14 cellular contexts compared by ENCODE assay signal in the genomic region with DNA sequence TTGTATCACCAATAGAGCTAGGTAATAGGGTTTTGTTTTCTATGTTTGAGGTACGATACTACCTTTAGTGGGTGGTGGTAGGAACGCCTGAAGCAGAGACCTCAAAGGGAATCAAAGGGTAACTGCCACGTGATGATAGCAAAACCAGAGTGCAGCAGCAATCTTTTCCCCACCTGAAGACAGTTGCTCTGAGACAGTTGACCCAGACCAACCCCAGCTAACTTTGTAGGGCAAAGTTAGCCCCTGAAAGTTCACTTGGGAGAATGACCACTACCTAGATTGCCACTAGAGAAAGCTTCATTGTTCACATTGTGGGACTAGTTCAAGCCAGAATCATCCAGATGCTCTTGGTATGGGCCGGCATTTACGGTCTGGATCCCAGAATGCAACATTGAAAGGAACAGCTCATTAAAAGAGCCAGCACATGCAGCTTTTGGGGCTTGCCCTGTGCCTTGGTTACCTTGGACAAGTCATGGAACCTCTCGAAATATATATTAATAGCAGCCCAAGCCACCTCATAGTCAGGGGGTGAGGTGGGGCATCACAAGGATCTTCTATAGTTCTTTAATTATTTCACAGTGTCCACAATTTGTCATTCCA. TPM values are rescaled to one million over a fixed set of nuclear protein-coding genes. Genes with fewer than 3 reads are reported as not detected.
DNase-seq lines count a peak whose midpoint lies in the region; ATAC-seq, FAIRE-seq and TF ChIP-seq lines count a peak whose summit lies in the region.
"Had no signal": no experiment of that assay in that cellular context is flagged by ENCODE, and none has a peak within 500 bp of the region (broad histone marks: within the 10 kb centered on the region; RNA-seq: fewer than 3 reads in every experiment).

No MANE protein-coding gene starts in this region.

- in situ Hi-C loops in HepG2 (cut with HindIII; ENCODE audit: extremely low pct_ligation_motif_present, low pct_unique_long_range_greater_than_20kb) = no loop called here

- H4K20me1 ChIP-seq in DND-41 (ENCODE audit: insufficient read depth, low read length) (peaks cover 25% of the 10 kb centered on the region), Loucy (ENCODE audit: insufficient read depth, low read length, poor library complexity, severe bottlenecking) (peaks cover 46% of the 10 kb centered on the region), HepG2 (ENCODE audit: insufficient read depth, low read length) (no peaks in the 10 kb centered on the region)

- H3K36me3 ChIP-seq in DND-41 (ENCODE audit: insufficient read depth, low read length) = peaks cover 21% of the 10 kb centered on the region
- peaks cover 4% of the 10 kb centered on the region; the same call in 1 of the 2 replicates for H3K36me3 ChIP-seq in Loucy (ENCODE audit: insufficient read depth, low read length)
- peaks cover 0 to 10% (median 0%) of the 10 kb centered on the region in 3 experiments for H3K36me3 ChIP-seq in naive thymus-derived CD4-positive, alpha-beta T cell (ENCODE audit: control insufficient read depth in 2 of 3, insufficient read depth in 3 of 3, low read length in 3 of 3)
- no peaks in the 10 kb centered on the region for H3K36me3 ChIP-seq in HepG2 (replicated peaks in 1 of 2; ENCODE audit: control insufficient read depth in 1 of 2, insufficient read depth in 2 of 2, low read length in 2 of 2)
- H3K36me3 ChIP-seq: SJSA1 had no signal

- TF ChIP-seq POLR2A in HepG2 (IDR thresholded peaks at IDR 0.05; ENCODE audit: insufficient read depth in 1 of 2, low read depth in 2 of 2, low read length in 2 of 2) = no peak

- ATAC-seq in DND-41 (ENCODE audit: insufficient read depth, low read depth) (no peak), HG02642 (IDR thresholded peaks at IDR 0.05; ENCODE audit: poor library complexity, unreplicated experiment) (no peak), HepG2 (no peak)
- peak in 1 of 2 donors; percentile 24 for ATAC-seq in activated T-cell treated with anti-CD3 and anti-CD28 coated beads, Interleukin-2, amount 50 U/mL, for 72 hours (replicated peaks in 1 of 2)
- ATAC-seq in naive thymus-derived CD4-positive, alpha-beta T cell = peak; percentile 25
- ATAC-seq: left ventricle myocardium superior had no signal

- H3K27ac Mint-ChIP-seq in activated T-cell treated with anti-CD3 and anti-CD28 coated beads, Interleukin-2, amount 50 U/mL, for 72 hours = peak overlapping the region; percentile 99
- H3K27ac Mint-ChIP-seq in naive thymus-derived CD4-positive, alpha-beta T cell = peak overlapping the region; percentile 94 to 99 (median 98)

- H3F3A ChIP-seq in Loucy (ENCODE audit: low read depth) = peaks cover 14% of the 10 kb centered on the region

- 100% methylated on average over 4 of the region's 6 CpGs for WGBS in HepG2 (ENCODE audit: low lambda C conversion rate)

- DNase-seq in DND-41 (peak; percentile 47), T-helper 9 cell (no peak), HepG2 (ENCODE audit: low spot score) (no peak), DMS79 (lab: John Stamatoyannopoulos, UW) (no peak)
- DNase-seq in activated T-cell treated with anti-CD3 and anti-CD28 coated beads, Interleukin-2, amount 50 U/mL, for 72 hours = peak in 1 of 2 donors; percentile 64
- DNase-seq in naive thymus-derived CD4-positive, alpha-beta T cell = peak in 7 of 9 donors; percentile 26 to 81 (median 73)
- DNase-seq: left ventricle myocardium superior, NCI-H526 treated with DMSO at 0.1 percent for 48 hours had no signal

- TF ChIP-seq CTCF in DND-41 (IDR thresholded peaks at IDR 0.05; ENCODE audit: borderline replicate concordance, extremely low read depth, low read length, poor library complexity, severe bottlenecking) (no peak), Loucy (conservative IDR thresholded peaks at IDR 0.05; ENCODE audit: low read length) (no peak), HepG2 (CRISPR knock-in tag; IDR thresholded peaks at IDR 0.05) (no peak)

- no peaks in the 10 kb centered on the region for H3K27me3 Mint-ChIP-seq in activated T-cell treated with anti-CD3 and anti-CD28 coated beads, Interleukin-2, amount 50 U/mL, for 72 hours (ENCODE audit: low read depth)
- no peaks in the 10 kb centered on the region for H3K27me3 Mint-ChIP-seq in naive thymus-derived CD4-positive, alpha-beta T cell

- no peaks in the 10 kb centered on the region for H3K9me3 ChIP-seq in DND-41 (ENCODE audit: insufficient read depth, low read length, severe bottlenecking)
- no peaks in the 10 kb centered on the region for H3K9me3 ChIP-seq in Loucy (ENCODE audit: insufficient read depth, low read depth, low read length)
- no peaks in the 10 kb centered on the region for H3K9me3 ChIP-seq in naive thymus-derived CD4-positive, alpha-beta T cell (ENCODE audit: control insufficient read depth in 2 of 3, low read length in 3 of 3)
- no peaks in the 10 kb centered on the region for H3K9me3 ChIP-seq in HepG2 (ENCODE audit: low read length)
- H3K9me3 ChIP-seq: SJSA1 had no signal

- peak overlapping the region; percentile 76 for H3K9ac ChIP-seq in DND-41 (ENCODE audit: low read depth, low read length)
- H3K9ac ChIP-seq in Loucy (ENCODE audit: low read depth, low read length, poor library complexity, severe bottlenecking) = peak overlapping the region; percentile 84
- no peak overlapping the region for H3K9ac ChIP-seq in HepG2 (ENCODE audit: insufficient read depth, low read depth, low read length)

- peak overlapping the region; percentile 87 to 88 for H3K4me3 Mint-ChIP-seq in activated T-cell treated with anti-CD3 and anti-CD28 coated beads, Interleukin-2, amount 50 U/mL, for 72 hours
- peak overlapping the region; percentile 86 to 100 (median 98) for H3K4me3 Mint-ChIP-seq in naive thymus-derived CD4-positive, alpha-beta T cell

- no peak for FAIRE-seq in HepG2 (lab: Jason Lieb, UNC)
- FAIRE-seq: endothelial cell of umbilical vein, H1 had no signal

- TF ChIP-seq EP300 in HepG2 (IDR thresholded peaks at IDR 0.05; ENCODE audit: low read depth in 2 of 2, low read length in 2 of 2) (no peak), HepG2 (CRISPR knock-in tag; IDR thresholded peaks at IDR 0.05; ENCODE audit: borderline replicate concordance) (no peak)

- H2AFZ ChIP-seq in DND-41 (ENCODE audit: low read depth, low read length) (no peak overlapping the region), Loucy (ENCODE audit: low read length) (no peak overlapping the region), HepG2 (ENCODE audit: low read length) (no peak overlapping the region)

- peak overlapping the region; percentile 86 for H3K4me2 ChIP-seq in DND-41 (ENCODE audit: insufficient read depth, low read length)
- peak overlapping the region; percentile 100 for H3K4me2 ChIP-seq in Loucy (ENCODE audit: low read depth, low read length, poor library complexity, severe bottlenecking)
- no peak overlapping the region for H3K4me2 ChIP-seq in HepG2 (ENCODE audit: low read depth, low read length)

- H3K4me3 ChIP-seq in DND-41 (ENCODE audit: low read depth in 1 of 2, low read length in 2 of 2) = peak overlapping the region in 1 of 2 experiments; percentile 40; a peak in 2 of 4 replicates
- H3K4me3 ChIP-seq in Loucy (ENCODE audit: low read length, poor library complexity, severe bottlenecking) = peak overlapping the region; percentile 75
- peak overlapping the region; percentile 50 for H3K4me3 ChIP-seq in naive thymus-derived CD4-positive, alpha-beta T cell (ENCODE audit: low read length)
- H3K4me3 ChIP-seq in HepG2 (replicated peaks in 1 of 3; ENCODE audit: insufficient read depth in 1 of 3, low read depth in 2 of 3, low read length in 3 of 3) = no peak overlapping the region
- H3K4me3 ChIP-seq: SJSA1 had no signal

- BruUV-seq in HepG2 (replicated peaks; lab: Mats Ljungman, UMichigan) = no TSS peak

- TF ChIP-seq RAD21 in HepG2 (CRISPR knock-in tag; IDR thresholded peaks at IDR 0.05) = no peak

- intact Hi-C loops in naive thymus-derived CD4-positive, alpha-beta T cell (cut with micrococcal nuclease) = no loop called here
- intact Hi-C loops in HepG2 (cut with micrococcal nuclease; ENCODE audit: unreplicated experiment) = no loop called here

- H3K9me2 ChIP-seq in Loucy (replicated peaks; ENCODE audit: low read depth, low read length) = no peaks in the 10 kb centered on the region

- H3K4me1 ChIP-seq in DND-41 (ENCODE audit: insufficient read depth, low read length) = peaks cover 81% of the 10 kb centered on the region
- H3K4me1 ChIP-seq in Loucy (ENCODE audit: insufficient read depth, low read length, poor library complexity, severe bottlenecking) = peaks cover 28% of the 10 kb centered on the region
- peaks cover 37 to 43% of the 10 kb centered on the region in 2 donors for H3K4me1 ChIP-seq in naive thymus-derived CD4-positive, alpha-beta T cell (ENCODE audit: control insufficient read depth in 2 of 2, insufficient read depth in 2 of 2, low read length in 2 of 2)
- H3K4me1 ChIP-seq in HepG2 (ENCODE audit: insufficient read depth, low read length) = peaks cover 20% of the 10 kb centered on the region

- H3K4me1 Mint-ChIP-seq in activated T-cell treated with anti-CD3 and anti-CD28 coated beads, Interleukin-2, amount 50 U/mL, for 72 hours (ENCODE audit: low read depth) = peaks cover 63% of the 10 kb centered on the region
- H3K4me1 Mint-ChIP-seq in naive thymus-derived CD4-positive, alpha-beta T cell = peaks cover 11 to 76% (median 48%) of the 10 kb centered on the region in 7 donors

- H3K36me3 Mint-ChIP-seq in activated T-cell treated with anti-CD3 and anti-CD28 coated beads, Interleukin-2, amount 50 U/mL, for 72 hours (ENCODE audit: insufficient read depth in 2 of 2) = peaks cover 7 to 18% of the 10 kb centered on the region in 2 donors
- H3K36me3 Mint-ChIP-seq in naive thymus-derived CD4-positive, alpha-beta T cell = peaks cover 0 to 32% (median 9%) of the 10 kb centered on the region in 5 donors
- H3K36me3 Mint-ChIP-seq: brain had no signal

- POLR2A ChIA-PET in naive thymus-derived CD4-positive, alpha-beta T cell (lab: Charles Lee) = interaction anchor here (0.6 to 13.5 kb wide), 14 partner anchors 15 to 164 kb away, joined by 3 to 290 read pairs (median 4); partner anchors contain the start of genes NKRF, RPL39, SOWAHD and STEEP1
- POLR2A ChIA-PET in HepG2 (lab: Yijun Ruan, JAX) = no interaction called here

- H3K79me2 ChIP-seq in DND-41 (ENCODE audit: insufficient read depth, low read length) = peaks cover 96% of the 10 kb centered on the region
- peaks cover 97% of the 10 kb centered on the region for H3K79me2 ChIP-seq in Loucy (ENCODE audit: insufficient read depth, low read length)
- peaks cover 26% of the 10 kb centered on the region for H3K79me2 ChIP-seq in HepG2 (ENCODE audit: insufficient read depth, low read length)

- H3K27me3 ChIP-seq in DND-41 (ENCODE audit: insufficient read depth, low read length, poor library complexity) = no peaks in the 10 kb centered on the region
- no peaks in the 10 kb centered on the region for H3K27me3 ChIP-seq in Loucy (ENCODE audit: insufficient read depth, low read length, poor library complexity, severe bottlenecking)
- no peaks in the 10 kb centered on the region for H3K27me3 ChIP-seq in naive thymus-derived CD4-positive, alpha-beta T cell (ENCODE audit: control insufficient read depth in 2 of 2, insufficient read depth in 2 of 2, low read length in 2 of 2)
- no peaks in the 10 kb centered on the region for H3K27me3 ChIP-seq in HepG2 (ENCODE audit: control insufficient read depth in 1 of 2, insufficient read depth in 2 of 2, low read length in 2 of 2)
- H3K27me3 ChIP-seq: SJSA1 had no signal

- CTCF ChIA-PET in naive thymus-derived CD4-positive, alpha-beta T cell (lab: Charles Lee) = interaction anchor here (0.8 to 4.0 kb wide), 3 partner anchors 10 to 34 kb away, joined by 4 to 22 read pairs (median 4); no protein-coding TSS in a partner anchor
- CTCF ChIA-PET in HepG2 (lab: Yijun Ruan, JAX; ENCODE audit: low intra/inter-chr PET ratio, low total read pairs) = no interaction called here

- no peaks in the 10 kb centered on the region for H3K9me3 Mint-ChIP-seq in activated T-cell treated with anti-CD3 and anti-CD28 coated beads, Interleukin-2, amount 50 U/mL, for 72 hours
- peaks cover 0 to 2% (median 0%) of the 10 kb centered on the region in 11 donors for H3K9me3 Mint-ChIP-seq in naive thymus-derived CD4-positive, alpha-beta T cell

- H3K27ac ChIP-seq in DND-41 (ENCODE audit: low read length) (peak overlapping the region; percentile 90), HepG2 (ENCODE audit: extremely low read length, insufficient read depth, low read length) (no peak overlapping the region)
- peak overlapping the region; percentile 89 for H3K27ac ChIP-seq in naive thymus-derived CD4-positive, alpha-beta T cell (ENCODE audit: low read depth, low read length)
- H3K27ac ChIP-seq: SJSA1 had no signal

RNA-seq across cellular contexts. Expression of gene SEPTIN6, which starts 4.0 kb away (rescaled TPM):
- 100 to 1,000 TPM; 183 to 275 TPM for total RNA-seq in activated T-cell treated with anti-CD3 and anti-CD28 coated beads, Interleukin-2, amount 50 U/mL, for 72 hours
- 100 to 1,000 TPM; 151 to 315 (median 221) TPM for total RNA-seq in naive thymus-derived CD4-positive, alpha-beta T cell
- polyA plus RNA-seq in naive thymus-derived CD4-positive, alpha-beta T cell = 100 to 1,000 TPM; 197 to 296 TPM
- 21.7 and 34.1 TPM in 2 replicates for total RNA-seq in HepG2 (2016; rRNA removed; fragmentation: Illumina TruSeq; extraction: Trizol)
- total RNA-seq in HepG2 (2016; cell fraction: cytosol; rRNA removed; fragmentation: Illumina TruSeq; extraction: Trizol; ENCODE audit: low read depth) = 4.2 and 4.3 TPM in 2 replicates
- 22.6 and 30.6 TPM in 2 replicates for total RNA-seq in HepG2 (2016; cell fraction: insoluble cytoplasmic fraction; rRNA removed; fragmentation: Illumina TruSeq; extraction: Trizol)
- 11.6 and 11.9 TPM in 2 replicates for total RNA-seq in HepG2 (2016; cell fraction: membrane; rRNA removed; fragmentation: Illumina TruSeq; extraction: Trizol)
- total RNA-seq in HepG2 (2016; cell fraction: nucleus; rRNA removed; fragmentation: Illumina TruSeq; extraction: Trizol) = 13.4 and 14.5 TPM in 2 replicates
- 35.9 and 38.3 TPM in 2 replicates for polyA plus RNA-seq in HepG2 (2011; rRNA removed)
- polyA plus RNA-seq in HepG2 (2011; cell fraction: cytosol; rRNA removed) = 35.8 and 37.3 TPM in 2 replicates
- 20.9 and 22.6 TPM in 2 replicates for polyA plus RNA-seq in HepG2 (2011; cell fraction: nucleus; rRNA removed)
- 17.4 and 20.8 TPM in 2 replicates for polyA plus RNA-seq in HepG2 (2012)
- 4.8 and 6.3 TPM in 2 replicates for polyA plus RNA-seq in HepG2 (2016; cell fraction: cytosol; fragmentation: Illumina TruSeq; extraction: Trizol; ENCODE audit: low read depth)
- polyA plus RNA-seq in HepG2 (2016; cell fraction: insoluble cytoplasmic fraction; fragmentation: Illumina TruSeq; extraction: Trizol; ENCODE audit: low read depth) = 33.9 and 37.2 TPM in 2 replicates
- 11.2 and 12.4 TPM in 2 replicates for polyA plus RNA-seq in HepG2 (2016; cell fraction: membrane; fragmentation: Illumina TruSeq; extraction: Trizol; ENCODE audit: low read depth)
- polyA plus RNA-seq in HepG2 (2016; cell fraction: nucleus; fragmentation: Illumina TruSeq; extraction: Trizol; ENCODE audit: insufficient read depth, low read depth) = 25.4 and 30.7 TPM in 2 replicates
- 52.2 and 78.0 TPM in 2 replicates for polyA minus RNA-seq in HepG2 (2011; rRNA and poly(A)+ RNA removed; ENCODE audit: low replicate concordance)
- polyA minus RNA-seq in HepG2 (2011; cell fraction: cytosol; rRNA and poly(A)+ RNA removed) = 24.4 and 30.2 TPM in 2 replicates
- polyA minus RNA-seq in HepG2 (2011; cell fraction: nucleus; rRNA and poly(A)+ RNA removed) = 10.7 and 23.0 TPM in 2 replicates

Comparison
In these comparisons a context has a peak if more than half of its experiments do, and no peak if none do; other contexts are left out.
1. DNase-seq: peak in DND-41 (single experiment) and naive thymus-derived CD4-positive, alpha-beta T cell (7 of 9); none in T-helper 9 cell (single experiment), HepG2 (single experiment) and DMS79 (single experiment).
2. H3K4me3 ChIP-seq: peak in Loucy (single experiment) and naive thymus-derived CD4-positive, alpha-beta T cell (single experiment); none in HepG2 (0 of 3).